ENCODE assay signal across 24 cellular contexts in genomic region chr15:100199711-100200286, GRCh38.
"Had no signal": no experiment of that assay in that cellular context is flagged by ENCODE, and none has a peak within 500 bp of the region (broad histone marks: within the 10 kb centered on the region; RNA-seq: fewer than 3 reads in every experiment).

No MANE protein-coding gene starts in this region.

- H3K27me3 Mint-ChIP-seq: activated T-cell treated with anti-CD3 and anti-CD28 coated beads, Interleukin-2, amount 50 U/mL, for 24 hours; T-cell had no signal

- H3K27me3 ChIP-seq: stomach, suprapubic skin, tibial nerve had no signal

- H3K4me1 ChIP-seq: foreskin keratinocyte, left ventricle myocardium inferior, stomach, tibial nerve had no signal

- H3K36me3 Mint-ChIP-seq: stimulated activated memory B cell treated with anti-CD40 and anti-IgM and Interleukin-4, amounts not matched to agents 10 μg/mL and 1 μg/mL and 100 μg/mL, for 72 hours had no signal

- H3K9me3 Mint-ChIP-seq: activated T-cell treated with anti-CD3 and anti-CD28 coated beads, Interleukin-2, amount 50 U/mL, for 24 hours; T-cell had no signal

- H3K27ac ChIP-seq: foreskin keratinocyte, left ventricle myocardium inferior, stomach, suprapubic skin, tibial nerve had no signal

- DNase-seq: activated CD4-positive, alpha-beta T cell treated with anti-CD3 and anti-CD28 coated beads for 1 hour; activated CD4-positive, alpha-beta T cell treated with anti-CD3 and anti-CD28 coated beads, Interleukin-2, amount 50 U/mL, for 1 hour; activated CD8-positive, alpha-beta T cell treated with anti-CD3 and anti-CD28 coated beads, Interleukin-2, amount 10 ng/mL, durations not matched to agents 7 days and 5 days; activated naive CD4-positive, alpha-beta T cell treated with Interleukin-2 at 50 U/mL for 16 hours; activated T-cell treated with anti-CD3 and anti-CD28 coated beads, Interleukin-2, amount 50 U/mL, for 24 hours; amygdala; cerebellar nuclear complex; cortex of kidney; effector CD4-positive, alpha-beta T cell; foreskin keratinocyte; kidney glomerular epithelial cell; left ventricle myocardium inferior; mammary epithelial cell; nephron progenitor cell; occipital lobe; small intestine; stimulated activated CD4-positive, alpha-beta T cell treated with anti-CD3 and anti-CD28 coated beads, Interleukin-15, amount 100 ng/mL, for 24 hours; stomach; T-cell had no signal

- H3K4me3 ChIP-seq: left ventricle myocardium inferior, stomach, suprapubic skin, tibial nerve had no signal

- ATAC-seq: activated CD8-positive, alpha-beta T cell treated with anti-CD3 and anti-CD28 coated beads, Interleukin-2, amount 10 ng/mL, durations not matched to agents 7 days and 5 days; foreskin keratinocyte; sciatic nerve; T-cell had no signal

- H3K4me3 Mint-ChIP-seq: activated CD8-positive, alpha-beta T cell treated with anti-CD3 and anti-CD28 coated beads, Interleukin-2, amount 10 ng/mL, durations not matched to agents 7 days and 5 days; activated T-cell treated with anti-CD3 and anti-CD28 coated beads, Interleukin-2, amount 50 U/mL, for 24 hours; nephron progenitor cell; stimulated activated memory B cell treated with anti-CD40 and anti-IgM and Interleukin-4, amounts not matched to agents 10 μg/mL and 1 μg/mL and 100 μg/mL, for 72 hours; T-cell had no signal

- H3K36me3 ChIP-seq: left ventricle myocardium inferior, stomach, suprapubic skin, tibial nerve had no signal

- H3K9me3 ChIP-seq: left ventricle myocardium inferior, stomach, suprapubic skin had no signal

- H3K27ac Mint-ChIP-seq: activated CD8-positive, alpha-beta T cell treated with anti-CD3 and anti-CD28 coated beads, Interleukin-2, amount 10 ng/mL, durations not matched to agents 7 days and 5 days; activated T-cell treated with anti-CD3 and anti-CD28 coated beads, Interleukin-2, amount 50 U/mL, for 24 hours; nephron progenitor cell; stimulated activated memory B cell treated with anti-CD40 and anti-IgM and Interleukin-4, amounts not matched to agents 10 μg/mL and 1 μg/mL and 100 μg/mL, for 72 hours; T-cell had no signal

- FAIRE-seq: small intestine, TTC549 had no signal
